In the genomic region with DNA sequence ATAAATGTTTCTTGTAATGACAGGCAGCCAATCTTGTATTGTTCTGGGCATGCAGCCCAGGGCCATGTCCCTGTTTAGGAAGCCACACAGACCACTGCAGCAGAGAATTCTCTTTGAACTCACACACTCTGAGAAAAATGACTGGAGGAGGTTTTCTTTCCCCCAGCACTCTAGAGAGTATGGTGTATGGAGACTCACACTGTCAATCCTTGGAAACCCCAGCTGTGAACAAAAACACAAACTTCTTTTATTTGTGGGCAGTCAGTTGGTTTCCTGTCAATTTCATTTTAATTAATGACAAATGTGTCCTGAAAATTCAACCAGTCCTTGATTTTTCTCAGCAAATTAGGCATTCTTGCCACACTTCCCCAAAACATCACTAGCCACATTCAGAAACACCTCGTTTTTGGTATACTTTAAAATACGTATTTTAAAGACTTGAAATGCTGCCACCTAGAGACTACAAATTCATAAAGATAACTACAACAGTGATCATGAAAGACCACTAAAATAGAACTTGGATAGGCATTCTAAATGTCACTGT, we compare ENCODE assay signal across 8 cellular contexts.
A peak's percentile ranks its signal among the peaks of the same experiment; 100 is the strongest.
DNase-seq lines count a peak whose midpoint lies in the region; TF ChIP-seq lines count a peak whose summit lies in the region.
"Had no signal": no experiment of that assay in that cellular context is flagged by ENCODE, and none has a peak within 500 bp of the region (broad histone marks: within the 10 kb centered on the region; RNA-seq: fewer than 3 reads in every experiment).

No MANE protein-coding gene starts in this region.

- no peak overlapping the region for H3K9ac ChIP-seq in SU-DHL-6 (ENCODE audit: low read length)

- DNase-seq in ELR (ENCODE audit: low read depth) (peak; percentile 4), midbrain (lab: John Stamatoyannopoulos, UW) (peak; percentile 41), nephron progenitor cell (no peak), kidney glomerular epithelial cell (lab: John Stamatoyannopoulos, UW) (no peak)
- no peak for DNase-seq in stimulated activated CD4-positive, alpha-beta T cell treated with anti-CD3 and anti-CD28 coated beads, Interleukin-2, amount 100 ng/mL, for 48 hours

- no peaks in the 10 kb centered on the region for H3K4me1 Mint-ChIP-seq in nephron progenitor cell

- H4K20me1 ChIP-seq in SU-DHL-6 (ENCODE audit: low read depth, low read length) = no peaks in the 10 kb centered on the region

- H3K9me2 ChIP-seq in SU-DHL-6 (replicated peaks; ENCODE audit: insufficient read depth, low read length) = no peaks in the 10 kb centered on the region

- no peaks in the 10 kb centered on the region for H3K36me3 Mint-ChIP-seq in nephron progenitor cell (ENCODE audit: low read depth)

- peak; percentile 53 for TF ChIP-seq RAD21 in Ishikawa (IDR thresholded peaks at IDR 0.05; ENCODE audit: low read depth)

- peaks cover 5% of the 10 kb centered on the region for H3K27me3 Mint-ChIP-seq in nephron progenitor cell (ENCODE audit: low read depth, poor library complexity)
- H3K27me3 Mint-ChIP-seq: central memory CD8-positive, alpha-beta T cell had no signal

- H3K79me2 ChIP-seq in SU-DHL-6 (ENCODE audit: insufficient read depth, low read length) = no peaks in the 10 kb centered on the region

- no peak overlapping the region for H3K4me3 Mint-ChIP-seq in nephron progenitor cell
- H3K4me3 Mint-ChIP-seq: central memory CD8-positive, alpha-beta T cell had no signal

- no peak overlapping the region for H3K4me2 ChIP-seq in SU-DHL-6 (ENCODE audit: low read depth, low read length, poor library complexity, severe bottlenecking)

- H3K9me3 ChIP-seq in SU-DHL-6 (ENCODE audit: insufficient read depth, low read length) = no peaks in the 10 kb centered on the region

- TF ChIP-seq CTCF in SU-DHL-6 (IDR thresholded peaks at IDR 0.05; ENCODE audit: insufficient read depth, low read length, poor library complexity, severe bottlenecking) (peak; percentile 42), nephron progenitor cell (IDR thresholded peaks at IDR 0.05) (no peak)

- H3K27ac ChIP-seq in SU-DHL-6 (ENCODE audit: low read depth, low read length) = no peak overlapping the region

- no peaks in the 10 kb centered on the region for H3K27me3 ChIP-seq in SU-DHL-6 (ENCODE audit: low read length)

- no peaks in the 10 kb centered on the region for H3F3A ChIP-seq in SU-DHL-6 (ENCODE audit: insufficient read depth)

- H3K9me3 Mint-ChIP-seq in nephron progenitor cell = no peaks in the 10 kb centered on the region
- H3K9me3 Mint-ChIP-seq: central memory CD8-positive, alpha-beta T cell had no signal

- no peak overlapping the region for H3K4me3 ChIP-seq in SU-DHL-6 (ENCODE audit: insufficient read depth, low read length, poor library complexity, severe bottlenecking)

- no peak for TF ChIP-seq EP300 in Ishikawa (IDR thresholded peaks at IDR 0.05; ENCODE audit: borderline replicate concordance)

- H3K27ac Mint-ChIP-seq in nephron progenitor cell = no peak overlapping the region

- H3K36me3 ChIP-seq in SU-DHL-6 (ENCODE audit: low read length) = no peaks in the 10 kb centered on the region

- no peak overlapping the region for H2AFZ ChIP-seq in SU-DHL-6 (ENCODE audit: low read depth, low read length, severe bottlenecking)

TF ChIP-seq in Ishikawa, 13 proteins besides CTCF, POLR2A, EP300 and RAD21:
- TF ChIP-seq TCF12 (IDR thresholded peaks at IDR 0.05; ENCODE audit: low read depth) (no peak), YY1 (IDR thresholded peaks at IDR 0.05; ENCODE audit: low read depth) (no peak), EGR1 (IDR thresholded peaks at IDR 0.05) (no peak), CREB1 (IDR thresholded peaks at IDR 0.05; ENCODE audit: low read depth) (no peak), NFIC (IDR thresholded peaks at IDR 0.05) (no peak), TAF1 (IDR thresholded peaks at IDR 0.05; ENCODE audit: low read depth) (no peak), CEBPB (IDR thresholded peaks at IDR 0.05) (no peak), ZBTB7A (IDR thresholded peaks at IDR 0.05; ENCODE audit: low read depth) (no peak)
- TF ChIP-seq, protein P1, sequence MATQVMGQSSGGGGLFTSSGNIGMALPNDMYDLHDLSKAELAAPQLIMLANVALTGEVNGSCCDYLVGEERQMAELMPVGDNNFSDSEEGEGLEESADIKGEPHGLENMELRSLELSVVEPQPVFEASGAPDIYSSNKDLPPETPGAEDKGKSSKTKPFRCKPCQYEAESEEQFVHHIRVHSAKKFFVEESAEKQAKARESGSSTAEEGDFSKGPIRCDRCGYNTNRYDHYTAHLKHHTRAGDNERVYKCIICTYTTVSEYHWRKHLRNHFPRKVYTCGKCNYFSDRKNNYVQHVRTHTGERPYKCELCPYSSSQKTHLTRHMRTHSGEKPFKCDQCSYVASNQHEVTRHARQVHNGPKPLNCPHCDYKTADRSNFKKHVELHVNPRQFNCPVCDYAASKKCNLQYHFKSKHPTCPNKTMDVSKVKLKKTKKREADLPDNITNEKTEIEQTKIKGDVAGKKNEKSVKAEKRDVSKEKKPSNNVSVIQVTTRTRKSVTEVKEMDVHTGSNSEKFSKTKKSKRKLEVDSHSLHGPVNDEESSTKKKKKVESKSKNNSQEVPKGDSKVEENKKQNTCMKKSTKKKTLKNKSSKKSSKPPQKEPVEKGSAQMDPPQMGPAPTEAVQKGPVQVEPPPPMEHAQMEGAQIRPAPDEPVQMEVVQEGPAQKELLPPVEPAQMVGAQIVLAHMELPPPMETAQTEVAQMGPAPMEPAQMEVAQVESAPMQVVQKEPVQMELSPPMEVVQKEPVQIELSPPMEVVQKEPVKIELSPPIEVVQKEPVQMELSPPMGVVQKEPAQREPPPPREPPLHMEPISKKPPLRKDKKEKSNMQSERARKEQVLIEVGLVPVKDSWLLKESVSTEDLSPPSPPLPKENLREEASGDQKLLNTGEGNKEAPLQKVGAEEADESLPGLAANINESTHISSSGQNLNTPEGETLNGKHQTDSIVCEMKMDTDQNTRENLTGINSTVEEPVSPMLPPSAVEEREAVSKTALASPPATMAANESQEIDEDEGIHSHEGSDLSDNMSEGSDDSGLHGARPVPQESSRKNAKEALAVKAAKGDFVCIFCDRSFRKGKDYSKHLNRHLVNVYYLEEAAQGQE (IDR thresholded peaks at IDR 0.05; ENCODE audit: low read depth) = no peak
- TF ChIP-seq, protein P2, sequence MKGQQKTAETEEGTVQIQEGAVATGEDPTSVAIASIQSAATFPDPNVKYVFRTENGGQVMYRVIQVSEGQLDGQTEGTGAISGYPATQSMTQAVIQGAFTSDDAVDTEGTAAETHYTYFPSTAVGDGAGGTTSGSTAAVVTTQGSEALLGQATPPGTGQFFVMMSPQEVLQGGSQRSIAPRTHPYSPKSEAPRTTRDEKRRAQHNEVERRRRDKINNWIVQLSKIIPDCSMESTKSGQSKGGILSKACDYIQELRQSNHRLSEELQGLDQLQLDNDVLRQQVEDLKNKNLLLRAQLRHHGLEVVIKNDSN (IDR thresholded peaks at IDR 0.05) = no peak
- TF ChIP-seq, protein P3, sequence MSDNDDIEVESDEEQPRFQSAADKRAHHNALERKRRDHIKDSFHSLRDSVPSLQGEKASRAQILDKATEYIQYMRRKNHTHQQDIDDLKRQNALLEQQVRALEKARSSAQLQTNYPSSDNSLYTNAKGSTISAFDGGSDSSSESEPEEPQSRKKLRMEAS (IDR thresholded peaks at IDR 0.05) = no peak

Comparison
In these comparisons a context has a peak if more than half of its experiments do, and no peak if none do; other contexts are left out.
1. DNase-seq: peak in ELR (single experiment) and midbrain (single experiment); none in nephron progenitor cell (single experiment), kidney glomerular epithelial cell (single experiment) and stimulated activated CD4-positive, alpha-beta T cell treated with anti-CD3 and anti-CD28 coated beads, Interleukin-2, amount 100 ng/mL, for 48 hours (0 of 2).